In the genomic region with DNA sequence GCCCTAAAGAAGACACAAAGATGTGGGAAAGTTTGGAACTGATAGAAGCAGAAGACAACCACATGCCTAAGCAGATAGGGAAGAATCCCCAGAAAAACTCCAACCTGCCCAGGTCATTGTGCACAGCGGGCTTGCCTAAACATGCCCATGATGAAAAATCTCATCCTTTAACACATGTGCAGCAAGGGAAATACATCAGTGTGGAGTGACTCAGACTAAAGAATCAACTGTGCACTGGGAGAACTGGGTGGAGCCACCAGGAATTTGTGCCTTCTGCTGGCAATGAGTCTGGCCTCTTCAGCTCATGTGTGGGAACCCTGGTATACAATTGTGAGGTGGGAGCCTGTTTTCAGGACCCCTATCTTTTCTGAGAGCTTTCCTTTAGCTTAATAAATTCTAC, we compare ENCODE assay signal across 18 cellular contexts.
"Had no signal": no experiment of that assay in that cellular context is flagged by ENCODE, and none has a peak within 500 bp of the region (broad histone marks: within the 10 kb centered on the region; RNA-seq: fewer than 3 reads in every experiment).

No MANE protein-coding gene starts in this region.

- H3K27me3 Mint-ChIP-seq: activated CD4-positive, alpha-beta T cell treated with anti-CD3 and anti-CD28 coated beads, Interleukin-2, amount 10 ng/mL, durations not matched to agents 7 days and 5 days; activated naive CD4-positive, alpha-beta T cell treated with anti-CD3 and anti-CD28 coated beads, Interleukin-2, amount 50 U/mL, for 24 hours; activated T-cell treated with anti-CD3 and anti-CD28 coated beads, Interleukin-2, amount 50 U/mL, for 24 hours had no signal

- H3K4me3 ChIP-seq: gastroesophageal sphincter, heart right ventricle, pancreas, stomach had no signal

- DNase-seq: activated CD4-positive, alpha-beta T cell treated with anti-CD3 and anti-CD28 coated beads, Interleukin-2, amount 10 ng/mL, durations not matched to agents 7 days and 5 days; activated CD8-positive, alpha-beta T cell treated with anti-CD3 and anti-CD28 coated beads, Interleukin-2, amount 10 ng/mL, durations not matched to agents 7 days and 5 days; activated T-cell treated with anti-CD3 and anti-CD28 coated beads, Interleukin-2, amount 50 U/mL, for 24 hours; dermis blood vessel endothelial cell; effector memory CD4-positive, alpha-beta T cell; heart right ventricle; immature natural killer cell; natural killer cell; pancreas; stimulated activated CD4-positive, alpha-beta T cell treated with anti-CD3 and anti-CD28 coated beads, Interleukin-4, amount 100 ng/mL, for 24 hours; stomach; T1000 had no signal

- H3K27me3 ChIP-seq: gastroesophageal sphincter, heart right ventricle, neutrophil, pancreas, stomach had no signal

- H3K4me1 ChIP-seq: gastroesophageal sphincter, heart right ventricle, pancreas, stomach had no signal

- H3K4me3 Mint-ChIP-seq: activated CD4-positive, alpha-beta T cell treated with anti-CD3 and anti-CD28 coated beads, Interleukin-2, amount 10 ng/mL, durations not matched to agents 7 days and 5 days; activated CD8-positive, alpha-beta T cell treated with anti-CD3 and anti-CD28 coated beads, Interleukin-2, amount 10 ng/mL, durations not matched to agents 7 days and 5 days; activated naive CD4-positive, alpha-beta T cell treated with anti-CD3 and anti-CD28 coated beads, Interleukin-2, amount 50 U/mL, for 24 hours; activated T-cell treated with anti-CD3 and anti-CD28 coated beads, Interleukin-2, amount 50 U/mL, for 24 hours; immature natural killer cell; natural killer cell; stimulated activated effector memory CD8-positive, alpha-beta T cell treated with anti-CD3 and anti-CD28 coated beads, Interleukin-12 subunit alpha, Interleukin-12 subunit beta, amount 100 ng/mL, for 72 hours had no signal

- ATAC-seq: activated CD8-positive, alpha-beta T cell treated with anti-CD3 and anti-CD28 coated beads, Interleukin-2, amount 10 ng/mL, durations not matched to agents 7 days and 5 days; gastroesophageal sphincter; heart right ventricle; natural killer cell; pancreas; sciatic nerve; stimulated activated effector memory CD8-positive, alpha-beta T cell treated with anti-CD3 and anti-CD28 coated beads, Interleukin-12 subunit alpha, Interleukin-12 subunit beta, amount 100 ng/mL, for 72 hours had no signal

- H3K4me1 Mint-ChIP-seq: activated CD4-positive, alpha-beta T cell treated with anti-CD3 and anti-CD28 coated beads, Interleukin-2, amount 10 ng/mL, durations not matched to agents 7 days and 5 days; activated naive CD4-positive, alpha-beta T cell treated with anti-CD3 and anti-CD28 coated beads, Interleukin-2, amount 50 U/mL, for 24 hours; immature natural killer cell; natural killer cell; stimulated activated effector memory CD8-positive, alpha-beta T cell treated with anti-CD3 and anti-CD28 coated beads, Interleukin-12 subunit alpha, Interleukin-12 subunit beta, amount 100 ng/mL, for 72 hours had no signal

- H3K36me3 ChIP-seq: gastroesophageal sphincter, heart right ventricle, neutrophil, pancreas, stomach had no signal

- H3K9me3 ChIP-seq: neutrophil, pancreas had no signal

- FAIRE-seq: endothelial cell of umbilical vein, pancreas had no signal

- H3K36me3 Mint-ChIP-seq: activated naive CD4-positive, alpha-beta T cell treated with anti-CD3 and anti-CD28 coated beads, Interleukin-2, amount 50 U/mL, for 24 hours; immature natural killer cell; stimulated activated effector memory CD8-positive, alpha-beta T cell treated with anti-CD3 and anti-CD28 coated beads, Interleukin-12 subunit alpha, Interleukin-12 subunit beta, amount 100 ng/mL, for 72 hours had no signal

- H3K27ac Mint-ChIP-seq: activated CD4-positive, alpha-beta T cell treated with anti-CD3 and anti-CD28 coated beads, Interleukin-2, amount 10 ng/mL, durations not matched to agents 7 days and 5 days; activated CD8-positive, alpha-beta T cell treated with anti-CD3 and anti-CD28 coated beads, Interleukin-2, amount 10 ng/mL, durations not matched to agents 7 days and 5 days; activated naive CD4-positive, alpha-beta T cell treated with anti-CD3 and anti-CD28 coated beads, Interleukin-2, amount 50 U/mL, for 24 hours; activated T-cell treated with anti-CD3 and anti-CD28 coated beads, Interleukin-2, amount 50 U/mL, for 24 hours; immature natural killer cell; natural killer cell; stimulated activated effector memory CD8-positive, alpha-beta T cell treated with anti-CD3 and anti-CD28 coated beads, Interleukin-12 subunit alpha, Interleukin-12 subunit beta, amount 100 ng/mL, for 72 hours had no signal

- H3K27ac ChIP-seq: gastroesophageal sphincter, heart right ventricle, neutrophil, pancreas, stomach had no signal
